In genomic region chr16:3457434-3458252, GRCh38 we compare ENCODE assay signal across 8 cellular contexts. TPM values are rescaled to one million over a fixed set of nuclear protein-coding genes. Genes with fewer than 3 reads are reported as not detected.
DNase-seq lines count a peak whose midpoint lies in the region; ATAC-seq, FAIRE-seq and TF ChIP-seq lines count a peak whose summit lies in the region.

No MANE protein-coding gene starts in this region.

- peak overlapping the region; percentile 100 for H2AFZ ChIP-seq in astrocyte (ENCODE audit: low read depth, low read length)
- peak overlapping the region; percentile 78 for H2AFZ ChIP-seq in hepatocyte

- H3K9me3 ChIP-seq in astrocyte (ENCODE audit: insufficient read depth, low read depth, low read length), result no peaks in the 10 kb centered on the region
- no peaks in the 10 kb centered on the region for H3K9me3 ChIP-seq in hepatocyte (ENCODE audit: low read depth)

- peak; percentile 64 for ATAC-seq in HG02938 (IDR thresholded peaks at IDR 0.05; ENCODE audit: unreplicated experiment)

- H3K4me2 ChIP-seq in astrocyte (ENCODE audit: low read length) (peak overlapping the region; percentile 93), hepatocyte (peak overlapping the region; percentile 91)

- peak; percentile 99 for DNase-seq in GM18507 (ENCODE audit: extremely low spot score, insufficient read length, low read depth)
- DNase-seq in NCI-H1694 (lab: John Stamatoyannopoulos, UW), result peak; percentile 38
- peak; percentile 82 for DNase-seq in T-helper 22 cell (ENCODE audit: low read depth)
- peak; percentile 71 for DNase-seq in astrocyte (ENCODE audit: low read depth)
- DNase-seq in hepatocyte (ENCODE audit: low spot score), result peak; percentile 97
- no peak for DNase-seq in retinal pigment epithelial cell (ENCODE audit: low read depth)
- no peak for DNase-seq in OCI-M2 (lab: John Stamatoyannopoulos, UW; ENCODE audit: unreplicated experiment)

- H3K79me2 ChIP-seq in astrocyte (ENCODE audit: insufficient read depth, low read length) (peaks cover 45% of the 10 kb centered on the region), hepatocyte (peaks cover 47% of the 10 kb centered on the region)

- H3K27me3 ChIP-seq in astrocyte (ENCODE audit: insufficient read depth, low read length) (no peaks in the 10 kb centered on the region), hepatocyte (no peaks in the 10 kb centered on the region)

- peaks cover 42% of the 10 kb centered on the region for H4K20me1 ChIP-seq in astrocyte (ENCODE audit: insufficient read depth, low read length)
- peaks cover 35% of the 10 kb centered on the region for H4K20me1 ChIP-seq in hepatocyte (ENCODE audit: insufficient read depth, poor library complexity, severe bottlenecking)

- TF ChIP-seq CTCF in astrocyte (IDR thresholded peaks at IDR 0.05; ENCODE audit: insufficient read depth, low read depth, low read length) (no peak), hepatocyte (IDR thresholded peaks at IDR 0.05; ENCODE audit: poor library complexity) (peak; percentile 41), retinal pigment epithelial cell (conservative IDR thresholded peaks at IDR 0.05; ENCODE audit: low read depth, low read length) (peak; percentile 45)

- H3K36me3 ChIP-seq in astrocyte (ENCODE audit: insufficient read depth, low read length), result no peaks in the 10 kb centered on the region
- no peaks in the 10 kb centered on the region for H3K36me3 ChIP-seq in hepatocyte (replicated peaks; ENCODE audit: insufficient read depth, low read depth)

- peak overlapping the region; percentile 82 for H3K4me3 Mint-ChIP-seq in astrocyte (ENCODE audit: unreplicated experiment)

- 3% methylated on average over 45 of the region's 83 CpGs for WGBS in hepatocyte (ENCODE audit: low lambda C conversion rate, missing lambda C conversion rate)

- H3K9me2 ChIP-seq in hepatocyte (replicated peaks; ENCODE audit: insufficient read depth), result no peaks in the 10 kb centered on the region

- FAIRE-seq in GM18507 (lab: Jason Lieb, UNC) (peak; percentile 65), astrocyte (lab: Jason Lieb, UNC) (no peak)

- H3K9ac ChIP-seq in astrocyte (ENCODE audit: low read length), result peak overlapping the region; percentile 93

- H3K4me1 Mint-ChIP-seq in astrocyte (ENCODE audit: low read depth, unreplicated experiment), result peaks cover 31% of the 10 kb centered on the region

- no peaks in the 10 kb centered on the region for H3K27me3 Mint-ChIP-seq in astrocyte (ENCODE audit: low read depth, unreplicated experiment)

- H3K4me1 ChIP-seq in astrocyte (ENCODE audit: insufficient read depth, low read length) (peaks cover 20% of the 10 kb centered on the region), hepatocyte (ENCODE audit: insufficient read depth) (peaks cover 10% of the 10 kb centered on the region)

- no peaks in the 10 kb centered on the region for H3K9me3 Mint-ChIP-seq in astrocyte (ENCODE audit: unreplicated experiment)

- peak overlapping the region; percentile 85 for H3K27ac Mint-ChIP-seq in astrocyte (ENCODE audit: unreplicated experiment)

- H3K4me3 ChIP-seq in astrocyte (ENCODE audit: insufficient read depth, low read depth, low read length) (peak overlapping the region; percentile 79), hepatocyte (peak overlapping the region; percentile 71), retinal pigment epithelial cell (ENCODE audit: low read length) (peak overlapping the region; percentile 87)

- peak overlapping the region; percentile 96 for H3K27ac ChIP-seq in astrocyte (ENCODE audit: low read depth, low read length)
- peak overlapping the region; percentile 98 for H3K27ac ChIP-seq in hepatocyte

- peaks cover 3% of the 10 kb centered on the region for H3K36me3 Mint-ChIP-seq in astrocyte (ENCODE audit: low read depth, unreplicated experiment)

RNA-seq across cellular contexts. Expression of gene NAA60, which starts 14.2 kb away (rescaled TPM):
- 61.1 and 64.9 TPM in 2 replicates for total RNA-seq in astrocyte
- 34.6 and 47.2 TPM in 2 replicates for total RNA-seq in hepatocyte
- 67.9 and 82.4 TPM in 2 replicates for polyA plus RNA-seq in hepatocyte

RNA-seq across cellular contexts. Expression of gene ZNF597, which starts 14.3 kb away (rescaled TPM):
- total RNA-seq in astrocyte (3.9 and 4.7 TPM in 2 replicates), hepatocyte (3.5 and 4.0 TPM in 2 replicates)
- polyA plus RNA-seq in hepatocyte, result 1.2 and 2.1 TPM in 2 replicates

RNA-seq across cellular contexts. Expression of gene C16orf90, which starts 37.6 kb away (rescaled TPM):
- total RNA-seq in astrocyte (not detected in 2 replicates), hepatocyte (not detected in 2 replicates)
- not detected in 2 replicates for polyA plus RNA-seq in hepatocyte

RNA-seq across cellular contexts. Expression of gene CLUAP1, which starts 43.2 kb away (rescaled TPM):
- total RNA-seq in astrocyte (15.4 and 16.3 TPM in 2 replicates), hepatocyte (14.7 and 18.5 TPM in 2 replicates)
- 23.2 and 25.8 TPM in 2 replicates for polyA plus RNA-seq in hepatocyte

RNA-seq across cellular contexts. Expression of gene ZNF174, which starts 56.6 kb away (rescaled TPM):
- total RNA-seq in astrocyte (8.2 and 9.7 TPM in 2 replicates), hepatocyte (8.0 TPM in 2 replicates)
- polyA plus RNA-seq in hepatocyte, result 12.3 and 13.5 TPM in 2 replicates

Comparison
In these comparisons a context has a peak if more than half of its experiments do, and no peak if none do; other contexts are left out.
1. DNase-seq: peak in GM18507 (single experiment), NCI-H1694 (single experiment), T-helper 22 cell (single experiment), astrocyte (single experiment) and hepatocyte (single experiment); none in retinal pigment epithelial cell (single experiment) and OCI-M2 (single experiment).
2. Peak in every context shown above with its lines, with median percentiles within 50 percentile points of each other: H3K4me3 ChIP-seq.